24 cellular contexts compared by ENCODE assay signal in genomic region chr1:53077599-53077965, GRCh38. TPM values are rescaled to one million over a fixed set of nuclear protein-coding genes. Genes with fewer than 3 reads are reported as not detected.
DNase-seq lines count a peak whose midpoint lies in the region; ATAC-seq and TF ChIP-seq lines count a peak whose summit lies in the region.
"Had no signal": no experiment of that assay in that cellular context is flagged by ENCODE, and none has a peak within 500 bp of the region (broad histone marks: within the 10 kb centered on the region; RNA-seq: fewer than 3 reads in every experiment).

No MANE protein-coding gene starts in this region.

- no peak for TF ChIP-seq CTCF in hepatocyte (IDR thresholded peaks at IDR 0.05; ENCODE audit: poor library complexity)

- H3K27me3 ChIP-seq in right cardiac atrium (ENCODE audit: control insufficient read depth, insufficient read depth) (no peaks in the 10 kb centered on the region), neuronal stem cell (ENCODE audit: control insufficient read depth in 3 of 3, insufficient read depth in 3 of 3, low read depth in 1 of 3, low read length in 3 of 3) (peaks cover 0 to 15% (median 0%) of the 10 kb centered on the region in 3 experiments), hepatocyte (no peaks in the 10 kb centered on the region)
- H3K27me3 ChIP-seq: Peyer's patch had no signal

- peak overlapping the region; percentile 10 for H3K9ac ChIP-seq in neuronal stem cell (ENCODE audit: low read depth, low read length, poor library complexity)

- H3K79me1 ChIP-seq in neuronal stem cell (ENCODE audit: low read depth, low read length) = no peaks in the 10 kb centered on the region

- intact Hi-C loops in cardiac septum (cut with DNase I) (no loop called here), Right ventricle myocardium superior (cut with DNase I) (no loop called here), right cardiac atrium (cut with DNase I) (no loop called here)

- H3K18ac ChIP-seq in neuronal stem cell (ENCODE audit: low read length) = peak overlapping the region; percentile 86

- H3K14ac ChIP-seq in neuronal stem cell (ENCODE audit: low read length) = no peak overlapping the region

- H3K4me2 ChIP-seq in neuronal stem cell (ENCODE audit: insufficient read depth, low read length, poor library complexity, severe bottlenecking) = no peak overlapping the region
- no peak overlapping the region for H3K4me2 ChIP-seq in hepatocyte

- H2AFZ ChIP-seq in neuronal stem cell (ENCODE audit: low read length) = no peak overlapping the region
- no peak overlapping the region for H2AFZ ChIP-seq in hepatocyte

- H3K36me3 ChIP-seq in neuronal stem cell (replicated peaks in 1 of 2; ENCODE audit: control insufficient read depth in 2 of 2, insufficient read depth in 2 of 2, low read length in 2 of 2) (no peaks in the 10 kb centered on the region), hepatocyte (replicated peaks; ENCODE audit: insufficient read depth, low read depth) (no peaks in the 10 kb centered on the region)
- H3K36me3 ChIP-seq: Peyer's patch had no signal

- H3K27ac ChIP-seq in right cardiac atrium (ENCODE audit: low read length) (no peak overlapping the region), neuronal stem cell (replicated peaks; ENCODE audit: low read length) (no peak overlapping the region), hepatocyte (no peak overlapping the region), caudate nucleus (ENCODE audit: low read depth, low read length) (no peak overlapping the region)
- H3K27ac ChIP-seq: C4-2B, Peyer's patch had no signal

- H2AK5ac ChIP-seq in neuronal stem cell (ENCODE audit: low read depth, low read length) = peak overlapping the region; percentile 89

- 92% methylated on average over 13 of the region's 13 CpGs for WGBS in right cardiac atrium
- WGBS in neuronal stem cell (ENCODE audit: extremely low coverage in 2 of 2, insufficient read length in 2 of 2, insufficient replicate concordance in 1 of 2), 2 donors = no CpG with 5 or more reads among the region's 13 CpGs
- WGBS in hepatocyte (ENCODE audit: low lambda C conversion rate, missing lambda C conversion rate) = 80% methylated on average over 10 of the region's 13 CpGs

- H2BK12ac ChIP-seq in neuronal stem cell (ENCODE audit: low read length) = no peak overlapping the region

- no peak overlapping the region for H3K4me3 ChIP-seq in right cardiac atrium (ENCODE audit: low read length)
- H3K4me3 ChIP-seq in neuronal stem cell (ENCODE audit: low read length in 2 of 2) = no peak overlapping the region
- H3K4me3 ChIP-seq in hepatocyte = no peak overlapping the region
- H3K4me3 ChIP-seq: Peyer's patch had no signal

- peak overlapping the region; percentile 67 for H3K23ac ChIP-seq in neuronal stem cell (ENCODE audit: low read depth, low read length, poor library complexity)

- H3K9me3 ChIP-seq in right cardiac atrium (ENCODE audit: control insufficient read depth, low read length) (no peaks in the 10 kb centered on the region), neuronal stem cell (replicated peaks in 1 of 2; ENCODE audit: control insufficient read depth in 2 of 2, insufficient read depth in 1 of 2, low read depth in 1 of 2, low read length in 2 of 2) (no peaks in the 10 kb centered on the region), hepatocyte (ENCODE audit: low read depth) (no peaks in the 10 kb centered on the region)
- H3K9me3 ChIP-seq: Peyer's patch had no signal

- H3K9me2 ChIP-seq in hepatocyte (replicated peaks; ENCODE audit: insufficient read depth) = no peaks in the 10 kb centered on the region

- no peaks in the 10 kb centered on the region for H4K20me1 ChIP-seq in hepatocyte (ENCODE audit: insufficient read depth, poor library complexity, severe bottlenecking)

- peak; percentile 72 for DNase-seq in cardiac septum (ENCODE audit: low spot score)
- DNase-seq in Right ventricle myocardium superior = no peak
- DNase-seq in right cardiac atrium = peak; percentile 5 to 53 (median 28)
- DNase-seq in neuronal stem cell (ENCODE audit: low spot score) = no peak
- no peak for DNase-seq in hepatocyte (ENCODE audit: low spot score)
- DNase-seq in caudate nucleus (lab: John Stamatoyannopoulos, UW) = no peak
- no peak for DNase-seq in NCI-H748 treated with DMSO at 0.1 percent for 48 hours (lab: John Stamatoyannopoulos, UW)
- DNase-seq: Calu3; CD8-positive, alpha-beta memory T cell; DMS153; GDM1; GOT3; NCI-H1105; NCI-H2029 treated with DMSO at 0.1 percent for 48 hours; NCI-H226; NCI-H510A treated with DMSO at 0.1 percent for 48 hours; NCI-H774 had no signal

- H3K4me1 ChIP-seq in right cardiac atrium (ENCODE audit: control insufficient read depth, insufficient read depth, low read length) (no peaks in the 10 kb centered on the region), neuronal stem cell (ENCODE audit: control insufficient read depth in 2 of 2, insufficient read depth in 1 of 2, low read depth in 1 of 2, low read length in 2 of 2) (peaks cover 9 to 33% of the 10 kb centered on the region in 2 donors), hepatocyte (ENCODE audit: insufficient read depth) (no peaks in the 10 kb centered on the region)
- H3K4me1 ChIP-seq: Peyer's patch had no signal

- H4K8ac ChIP-seq in neuronal stem cell (ENCODE audit: low read depth, low read length) = no peak overlapping the region

- H2BK15ac ChIP-seq in neuronal stem cell (ENCODE audit: low read length) = peak overlapping the region; percentile 96

- no peak overlapping the region for H4K91ac ChIP-seq in neuronal stem cell (ENCODE audit: low read depth, low read length, poor library complexity)

- no peak overlapping the region for H2BK5ac ChIP-seq in neuronal stem cell (ENCODE audit: low read length)

- H3K79me2 ChIP-seq in hepatocyte = no peaks in the 10 kb centered on the region

- H3K4ac ChIP-seq in neuronal stem cell (ENCODE audit: low read length) = peak overlapping the region; percentile 53

- ATAC-seq in Right ventricle myocardium superior (ENCODE audit: poor library complexity) (no peak), right cardiac atrium (no peak)
- ATAC-seq: HCT116 had no signal

- H2BK120ac ChIP-seq in neuronal stem cell (ENCODE audit: low read depth, low read length) = no peak overlapping the region

RNA-seq across cellular contexts. Expression of gene PODN, which starts 15.6 kb away (rescaled TPM):
- total RNA-seq in cardiac septum (19.4 TPM), Right ventricle myocardium superior (30.1 TPM), right cardiac atrium (10 to 100 TPM; 36.5 to 62.4 (median 48.9) TPM), hepatocyte (2.1 and 3.9 TPM in 2 replicates)
- polyA plus RNA-seq in right cardiac atrium (40.7 TPM), hepatocyte (4.9 and 9.2 TPM in 2 replicates)
- 0.20 TPM for polyA plus RNA-seq in neuronal stem cell (2013, experiment 1 of 2)
- polyA plus RNA-seq in neuronal stem cell (2013, experiment 2 of 2) = 0.19 TPM
- total RNA-seq: A172; Calu3; CD8-positive, alpha-beta memory T cell; OCI-LY7; SK-MEL-5 had no signal
- polyA plus RNA-seq: IgD-negative memory B cell had no signal

Comparison
In these comparisons a context has a peak if more than half of its experiments do, and no peak if none do; other contexts are left out.
1. DNase-seq: peak in cardiac septum (single experiment) and right cardiac atrium (3 of 3); none in Right ventricle myocardium superior (single experiment), neuronal stem cell (single experiment), hepatocyte (single experiment), caudate nucleus (0 of 61) and NCI-H748 treated with DMSO at 0.1 percent for 48 hours (single experiment).